Comparison of ENCODE assay signal across 8 cellular contexts in the genomic region with DNA sequence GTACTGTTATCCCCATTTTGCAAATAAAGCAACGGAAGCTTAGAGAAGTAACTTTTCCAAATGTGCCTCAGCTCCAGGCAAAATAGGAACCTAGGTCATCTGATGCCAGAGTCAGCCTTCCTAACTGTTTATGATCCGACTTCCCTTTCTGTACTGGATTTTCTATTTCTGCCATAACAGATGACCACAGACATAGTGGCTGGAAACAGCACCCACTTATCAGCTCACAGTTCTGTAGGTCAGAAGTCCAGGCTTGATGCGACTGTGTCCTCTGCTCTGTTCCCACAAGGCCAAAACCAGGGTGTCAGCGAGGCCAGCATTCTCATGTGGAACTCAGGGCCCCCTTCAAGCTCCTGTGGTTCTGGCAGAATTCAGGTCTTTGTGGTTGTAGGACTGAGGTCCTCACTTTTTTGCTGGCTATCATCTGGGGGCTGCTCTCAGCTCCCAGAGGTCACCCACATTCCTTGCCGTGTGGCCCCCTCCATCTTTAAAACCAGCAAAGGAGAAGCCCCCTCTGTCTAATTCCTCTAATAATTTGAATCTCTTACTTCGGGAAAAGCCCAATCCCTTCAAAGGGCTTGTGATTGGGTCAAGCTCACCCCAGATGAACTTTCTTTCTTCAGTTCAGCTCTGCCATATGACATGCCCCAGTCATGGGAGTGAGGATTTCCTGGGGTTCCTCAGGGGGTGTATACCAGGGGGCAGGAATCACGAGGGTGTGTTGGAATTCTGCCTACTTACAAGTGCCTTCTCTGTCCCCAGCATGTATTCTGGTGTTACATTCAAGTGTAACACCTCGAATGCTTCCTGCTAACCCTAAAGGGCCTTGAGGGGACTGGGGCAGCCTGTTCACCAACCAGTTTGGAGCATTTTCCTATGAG. TPM values are rescaled to one million over a fixed set of nuclear protein-coding genes. Genes with fewer than 3 reads are reported as not detected.
DNase-seq lines count a peak whose midpoint lies in the region; ATAC-seq and TF ChIP-seq lines count a peak whose summit lies in the region.

No MANE protein-coding gene starts in this region.

- intact Hi-C loops in body of pancreas (cut with DNase I), result no loop called here
- intact Hi-C loops in tibial artery (cut with DNase I; ENCODE audit: low total_unique reads), result no loop called here

- no peaks in the 10 kb centered on the region for H3K9me3 Mint-ChIP-seq in activated T-cell treated with anti-CD3 and anti-CD28 coated beads, Interleukin-2, amount 50 U/mL, for 72 hours

- peaks cover 73% of the 10 kb centered on the region for H3K27me3 Mint-ChIP-seq in activated T-cell treated with anti-CD3 and anti-CD28 coated beads, Interleukin-2, amount 50 U/mL, for 72 hours (ENCODE audit: low read depth)

- peak in 1 of 3 donors; percentile 28 for TF ChIP-seq POLR2A in body of pancreas (IDR thresholded peaks at IDR 0.05)

- H3K36me3 Mint-ChIP-seq in activated T-cell treated with anti-CD3 and anti-CD28 coated beads, Interleukin-2, amount 50 U/mL, for 72 hours (ENCODE audit: insufficient read depth in 2 of 2), result no peaks in the 10 kb centered on the region

- H3K27ac Mint-ChIP-seq in activated T-cell treated with anti-CD3 and anti-CD28 coated beads, Interleukin-2, amount 50 U/mL, for 72 hours, result peak overlapping the region; percentile 8

- ATAC-seq in activated T-cell treated with anti-CD3 and anti-CD28 coated beads, Interleukin-2, amount 50 U/mL, for 72 hours (replicated peaks in 1 of 2), result no peak
- no peak for ATAC-seq in body of pancreas
- ATAC-seq in left lobe of liver, result peak; percentile 17

- H3K4me1 Mint-ChIP-seq in activated T-cell treated with anti-CD3 and anti-CD28 coated beads, Interleukin-2, amount 50 U/mL, for 72 hours (ENCODE audit: low read depth), result peaks cover 7% of the 10 kb centered on the region

- H3K36me3 ChIP-seq in body of pancreas (replicated peaks in 1 of 2; ENCODE audit: insufficient read depth in 1 of 2, low read depth in 2 of 2) (no peaks in the 10 kb centered on the region), tibial artery (no peaks in the 10 kb centered on the region), MG63 (no peaks in the 10 kb centered on the region)

- no peak for DNase-seq in activated T-cell treated with anti-CD3 and anti-CD28 coated beads, Interleukin-2, amount 50 U/mL, for 72 hours
- DNase-seq in activated T-cell treated with anti-CD3 and anti-CD28 coated beads, Interleukin-2, amount 50 U/mL, for 48 hours, result no peak
- DNase-seq in body of pancreas (peak in 1 of 4 donors; percentile 50), left lobe of liver (ENCODE audit: low spot score) (no peak), tibial artery (no peak), MG63 (no peak)
- DNase-seq in effector CD4-positive, alpha-beta T cell, result no peak
- no peak for DNase-seq in central memory CD4-positive, alpha-beta T cell

- H3K27me3 ChIP-seq in body of pancreas (no peaks in the 10 kb centered on the region), tibial artery (no peaks in the 10 kb centered on the region), MG63 (no peaks in the 10 kb centered on the region)

- peak overlapping the region; percentile 78 to 86 for H3K4me3 Mint-ChIP-seq in activated T-cell treated with anti-CD3 and anti-CD28 coated beads, Interleukin-2, amount 50 U/mL, for 72 hours

- H3K27ac ChIP-seq in body of pancreas, result peak overlapping the region in 3 of 4 donors; percentile 76 to 86 (median 83)
- H3K27ac ChIP-seq in tibial artery, result peak overlapping the region; percentile 58 to 75

- H3K4me3 ChIP-seq in body of pancreas (no peak overlapping the region), tibial artery (peak overlapping the region; percentile 56 to 74), MG63 (no peak overlapping the region)

- WGBS in body of pancreas, 2 donors, result 71 to 74% methylated on average over 6 to 8 of the region's 8 CpGs

- H3K9me3 ChIP-seq in body of pancreas (no peaks in the 10 kb centered on the region), tibial artery (no peaks in the 10 kb centered on the region), MG63 (no peaks in the 10 kb centered on the region)

- H3K4me1 ChIP-seq in body of pancreas (peaks cover 51% of the 10 kb centered on the region), tibial artery (peaks cover 0 to 36% (median 26%) of the 10 kb centered on the region in 4 donors)

- no peak for TF ChIP-seq CTCF in body of pancreas (IDR thresholded peaks at IDR 0.05)
- TF ChIP-seq CTCF in tibial artery (IDR thresholded peaks at IDR 0.05), result no peak

RNA-seq across cellular contexts. Expression of a gene that starts 15.3 kb away (rescaled TPM):
- total RNA-seq in activated T-cell treated with anti-CD3 and anti-CD28 coated beads, Interleukin-2, amount 50 U/mL, for 72 hours, result under 1 TPM in 1 of 2 donors, not detected in 1; 0.05 TPM
- total RNA-seq in body of pancreas, result 10 to 100 TPM in 1 of 2 donors, 1 to 10 TPM in 1; 6.3 to 13.7 TPM
- total RNA-seq in left lobe of liver, result 0.13 TPM
- not detected in 2 replicates for total RNA-seq in MG63 (2014; rRNA removed; shearing (Covaris generic); ENCODE audit: low replicate concordance)

RNA-seq across cellular contexts. Expression of a gene that starts 36.2 kb away (rescaled TPM):
- under 1 TPM in 1 of 2 donors, not detected in 1; 0.14 TPM for total RNA-seq in activated T-cell treated with anti-CD3 and anti-CD28 coated beads, Interleukin-2, amount 50 U/mL, for 72 hours
- total RNA-seq in body of pancreas (not detected), left lobe of liver (not detected)
- total RNA-seq in MG63 (2014; rRNA removed; shearing (Covaris generic); ENCODE audit: low replicate concordance), result not detected in 2 replicates

RNA-seq across cellular contexts. Expression of a gene that starts 39.3 kb away (rescaled TPM):
- total RNA-seq in activated T-cell treated with anti-CD3 and anti-CD28 coated beads, Interleukin-2, amount 50 U/mL, for 72 hours, result not detected
- total RNA-seq in body of pancreas, result not detected
- not detected for total RNA-seq in left lobe of liver
- not detected in 2 replicates for total RNA-seq in MG63 (2014; rRNA removed; shearing (Covaris generic); ENCODE audit: low replicate concordance)

Comparison
In these comparisons a context has a peak if more than half of its experiments do, and no peak if none do; other contexts are left out.
1. H3K4me3 ChIP-seq: peak in tibial artery (2 of 2); none in body of pancreas (0 of 2) and MG63 (single experiment).